In genomic region chr5:42948961-42949347, GRCh38 we compare ENCODE assay signal across 8 cellular contexts.
DNase-seq lines count a peak whose midpoint lies in the region; ATAC-seq and TF ChIP-seq lines count a peak whose summit lies in the region.

No MANE protein-coding gene starts in this region.

- H4K91ac ChIP-seq in H9 (ENCODE audit: insufficient read length, low read depth, low read length), result no peak overlapping the region

- H2BK120ac ChIP-seq in H9 (ENCODE audit: low read depth, low read length, poor library complexity, severe bottlenecking), result no peak overlapping the region

- no peak overlapping the region for H4K5ac ChIP-seq in H9 (ENCODE audit: insufficient read length, low read depth, low read length)

- no peak overlapping the region for H2BK20ac ChIP-seq in H9 (ENCODE audit: low read depth, low read length, poor library complexity, severe bottlenecking)

- H3K27me3 Mint-ChIP-seq in T-helper 17 cell (no peaks in the 10 kb centered on the region), H9 (ENCODE audit: low read depth) (peaks cover 4% of the 10 kb centered on the region)

- H3K36me3 ChIP-seq in upper lobe of left lung (no peaks in the 10 kb centered on the region), smooth muscle cell (ENCODE audit: low read depth) (no peaks in the 10 kb centered on the region)

- no peak overlapping the region for H3K18ac ChIP-seq in H9 (ENCODE audit: insufficient read length, low read depth, low read length)

- no peak for ATAC-seq in right cardiac atrium
- no peak for ATAC-seq in T-helper 17 cell
- ATAC-seq in upper lobe of left lung (ENCODE audit: low FRiP score in 2 of 2), result no peak

- no peak overlapping the region for H4K8ac ChIP-seq in H9 (replicated peaks; ENCODE audit: insufficient read length, low read depth, low read length)

- H3K23ac ChIP-seq in H9 (ENCODE audit: insufficient read length, low read depth, low read length), result no peak overlapping the region

- no peak overlapping the region for H2BK5ac ChIP-seq in H9 (ENCODE audit: insufficient read length, low read length)

- H2AFZ ChIP-seq in smooth muscle cell (ENCODE audit: low read depth), result no peak overlapping the region
- no peak overlapping the region for H2AFZ ChIP-seq in H9 (ENCODE audit: low read length)

- no peaks in the 10 kb centered on the region for H3K36me3 Mint-ChIP-seq in T-helper 17 cell (ENCODE audit: low read depth)
- peaks cover 8 to 21% (median 18%) of the 10 kb centered on the region in 3 experiments; a peak in 6 of 7 replicates for H3K36me3 Mint-ChIP-seq in H9 (ENCODE audit: insufficient read depth in 1 of 3, low read depth in 3 of 3)

- H3K4ac ChIP-seq in H9 (ENCODE audit: low read depth, low read length), result no peak overlapping the region

- peak overlapping the region; percentile 91 for H3K4me3 Mint-ChIP-seq in T-helper 17 cell
- no peak overlapping the region for H3K4me3 Mint-ChIP-seq in H9

- H3K14ac ChIP-seq in H9 (ENCODE audit: insufficient read depth, low read length), result no peak overlapping the region

- H3K27ac Mint-ChIP-seq in T-helper 17 cell, result peak overlapping the region; percentile 99
- H3K27ac Mint-ChIP-seq in H9, result no peak overlapping the region

- no peak overlapping the region for H2BK12ac ChIP-seq in H9 (ENCODE audit: insufficient read length, low read depth, low read length)

- no peak overlapping the region for H3T11ph ChIP-seq in H9 (ENCODE audit: low read length)

- H3K27me3 ChIP-seq in right cardiac atrium (ENCODE audit: control insufficient read depth, insufficient read depth) (no peaks in the 10 kb centered on the region), upper lobe of left lung (peaks cover 0 to 39% (median 6%) of the 10 kb centered on the region in 4 donors), smooth muscle cell (ENCODE audit: low read depth) (no peaks in the 10 kb centered on the region), H9 (ENCODE audit: insufficient read depth, low read length) (no peaks in the 10 kb centered on the region)

- no peaks in the 10 kb centered on the region for H3K4me1 ChIP-seq in right cardiac atrium (ENCODE audit: control insufficient read depth, insufficient read depth, low read length)
- H3K4me1 ChIP-seq in upper lobe of left lung, result peaks cover 32 to 38% (median 36%) of the 10 kb centered on the region in 4 donors
- H3K4me1 ChIP-seq in smooth muscle cell (ENCODE audit: low read depth), result no peaks in the 10 kb centered on the region
- no peaks in the 10 kb centered on the region for H3K4me1 ChIP-seq in H9 (ENCODE audit: insufficient read depth, low read length)

- no peak overlapping the region for H3K56ac ChIP-seq in H9 (ENCODE audit: insufficient read length, low read depth, low read length)

- peaks cover 9% of the 10 kb centered on the region for H3F3A ChIP-seq in smooth muscle cell (ENCODE audit: low read depth)

- H3K4me1 Mint-ChIP-seq in T-helper 17 cell (peaks cover 28% of the 10 kb centered on the region), H9 (peaks cover 5 to 12% of the 10 kb centered on the region in 2 experiments; a peak in 1 of 4 replicates)

- no peak for TF ChIP-seq EP300 in upper lobe of left lung (IDR thresholded peaks at IDR 0.05)

- DNase-seq in right cardiac atrium (no peak), cardiac septum (ENCODE audit: low spot score) (no peak), T-helper 17 cell (no peak), fibroblast of villous mesenchyme (ENCODE audit: low read depth) (no peak), upper lobe of left lung (no peak), smooth muscle cell (lab: John Stamatoyannopoulos, UW; ENCODE audit: unreplicated experiment) (no peak), H9 (no peak), RKO (ENCODE audit: low spot score) (no peak)

- H3K9ac ChIP-seq in smooth muscle cell (ENCODE audit: low read depth) (no peak overlapping the region), H9 (ENCODE audit: extremely low read depth, insufficient read length, low read length) (no peak overlapping the region)

- H2BK15ac ChIP-seq in H9 (ENCODE audit: low read depth, low read length), result no peak overlapping the region

- H3K9me3 Mint-ChIP-seq in H9, result peaks cover 13 to 22% of the 10 kb centered on the region in 2 experiments

- peak overlapping the region; percentile 84 for H3K27ac ChIP-seq in right cardiac atrium (ENCODE audit: low read length)
- peak overlapping the region; percentile 92 to 99 (median 98) for H3K27ac ChIP-seq in upper lobe of left lung
- H3K27ac ChIP-seq in smooth muscle cell (ENCODE audit: low read depth), result no peak overlapping the region
- no peak overlapping the region for H3K27ac ChIP-seq in H9 (ENCODE audit: insufficient read length, low read depth, low read length)

- H3K4me3 ChIP-seq in right cardiac atrium (ENCODE audit: low read length) (peak overlapping the region; percentile 55), fibroblast of villous mesenchyme (ENCODE audit: low read depth, low read length) (peak overlapping the region; percentile 33), upper lobe of left lung (peak overlapping the region in 3 of 4 donors; percentile 49 to 55 (median 51)), smooth muscle cell (no peak overlapping the region)

- intact Hi-C loops in right cardiac atrium (cut with DNase I) (loop anchor here in 1 of 4 donors (5.0 kb wide), 1 partner anchor 43 kb away; no protein-coding TSS in a partner anchor), cardiac septum (cut with DNase I) (loop anchor here (1.0 kb wide), 1 partner anchor 43 kb away; no protein-coding TSS in a partner anchor)

- no peak for TF ChIP-seq CTCF in fibroblast of villous mesenchyme (IDR thresholded peaks at IDR 0.05; ENCODE audit: insufficient read depth, low read depth, low read length)
- TF ChIP-seq CTCF in upper lobe of left lung (IDR thresholded peaks at IDR 0.05), result no peak
- no peak for TF ChIP-seq CTCF in smooth muscle cell (IDR thresholded peaks at IDR 0.05; ENCODE audit: borderline replicate concordance, insufficient read depth, poor library complexity, severe bottlenecking)
- TF ChIP-seq CTCF in H9 (conservative IDR thresholded peaks at IDR 0.05), result no peak

- 14% methylated on average over 10 of the region's 10 CpGs for WGBS in right cardiac atrium
- 12 to 29% methylated on average over 10 of the region's 10 CpGs for WGBS in upper lobe of left lung, 2 donors
- 96% methylated on average over 10 of the region's 10 CpGs for whole genome bisulfite sequencing in smooth muscle cell (ENCODE audit: low lambda C conversion rate)
- no CpG with 5 or more reads among the region's 10 CpGs for WGBS in H9 (ENCODE audit: extremely low coverage, insufficient read length, low lambda C conversion rate)

- no peak overlapping the region for H2AK5ac ChIP-seq in H9 (ENCODE audit: insufficient read length, low read length)

- H3K9me3 ChIP-seq in right cardiac atrium (ENCODE audit: control insufficient read depth, low read length), result peaks cover 2% of the 10 kb centered on the region
- H3K9me3 ChIP-seq in T-helper 17 cell (ENCODE audit: control insufficient read depth, low read length, poor library complexity, severe bottlenecking), result no peaks in the 10 kb centered on the region
- H3K9me3 ChIP-seq in upper lobe of left lung, result peaks cover 0 to 10% (median 5%) of the 10 kb centered on the region in 4 donors
- H3K9me3 ChIP-seq in smooth muscle cell (replicated peaks; ENCODE audit: low read depth), result no peaks in the 10 kb centered on the region
- H3K9me3 ChIP-seq in H9 (ENCODE audit: control insufficient read depth, low read depth, low read length), result peaks cover 8% of the 10 kb centered on the region

- no peaks in the 10 kb centered on the region for H3K23me2 ChIP-seq in H9 (ENCODE audit: insufficient read length, low read depth, low read length, poor library complexity, severe bottlenecking)

- no peaks in the 10 kb centered on the region for H3K79me1 ChIP-seq in H9 (ENCODE audit: insufficient read depth, low read depth, low read length, poor library complexity, severe bottlenecking)

- no peaks in the 10 kb centered on the region for H4K20me1 ChIP-seq in smooth muscle cell (ENCODE audit: low read depth)
- H4K20me1 ChIP-seq in H9 (ENCODE audit: control insufficient read depth, insufficient read depth, insufficient read length), result no peaks in the 10 kb centered on the region

- H3K4me2 ChIP-seq in smooth muscle cell, result no peak overlapping the region
- H3K4me2 ChIP-seq in H9 (ENCODE audit: insufficient read depth, insufficient read length, low read length), result no peak overlapping the region

- no peak for TF ChIP-seq POLR2A in upper lobe of left lung (IDR thresholded peaks at IDR 0.05)

- H3K79me2 ChIP-seq in smooth muscle cell (ENCODE audit: low read depth) (no peaks in the 10 kb centered on the region), H9 (ENCODE audit: insufficient read depth, low read length) (no peaks in the 10 kb centered on the region)

Comparison
In these comparisons a context has a peak if more than half of its experiments do, and no peak if none do; other contexts are left out.
1. H3K27ac ChIP-seq: peak in right cardiac atrium (single experiment) and upper lobe of left lung (4 of 4); none in smooth muscle cell (single experiment) and H9 (single experiment).